In genomic region chr18:50268022-50268747, GRCh38 we compare ENCODE assay signal across 8 cellular contexts. TPM values are rescaled to one million over a fixed set of nuclear protein-coding genes. Genes with fewer than 3 reads are reported as not detected.
DNase-seq lines count a peak whose midpoint lies in the region; ATAC-seq lines count a peak whose summit lies in the region.

No MANE protein-coding gene starts in this region.

- no peaks in the 10 kb centered on the region for H3K27me3 ChIP-seq in CD4-positive, CD25-positive, alpha-beta regulatory T cell (ENCODE audit: control insufficient read depth, insufficient read depth, low read length)
- H3K27me3 ChIP-seq in endocrine pancreas (ENCODE audit: control insufficient read depth, insufficient read depth, low read length), result no peaks in the 10 kb centered on the region

- in situ Hi-C loops in G401 (cut with HindIII; ENCODE audit: low sequenced_read_pairs), result no loop called here

- ATAC-seq in CD4-positive, CD25-positive, alpha-beta regulatory T cell (ENCODE audit: low read depth in 2 of 2), result peak; percentile 67 to 70
- ATAC-seq in GM19395 (IDR thresholded peaks at IDR 0.05; ENCODE audit: unreplicated experiment), result peak; percentile 69
- ATAC-seq in HG03520 (IDR thresholded peaks at IDR 0.05; ENCODE audit: unreplicated experiment), result peak; percentile 72

- peaks cover 20% of the 10 kb centered on the region for H3K36me3 Mint-ChIP-seq in CD4-positive, CD25-positive, alpha-beta regulatory T cell
- peaks cover 43% of the 10 kb centered on the region for H3K36me3 Mint-ChIP-seq in activated CD4-positive, alpha-beta memory T cell treated with anti-CD3 and anti-CD28 coated beads, Interleukin-2, amount 10 ng/mL, durations not matched to agents 7 days and 5 days (ENCODE audit: low read depth)

- CTCF ChIA-PET in activated CD4-positive, alpha-beta memory T cell treated with anti-CD3 and anti-CD28 coated beads, Interleukin-2, amount 10 ng/mL, durations not matched to agents 7 days and 5 days (lab: Charles Lee), result interaction anchor here (0.6 to 7.4 kb wide), 10 partner anchors 11 to 654 kb away, joined by 3 to 66 read pairs (median 4); partner anchors contain the start of gene MBD1

- POLR2A ChIA-PET in activated CD4-positive, alpha-beta memory T cell treated with anti-CD3 and anti-CD28 coated beads, Interleukin-2, amount 10 ng/mL, durations not matched to agents 7 days and 5 days (lab: Charles Lee), result interaction anchor here (1.1 to 3.9 kb wide), 3 partner anchors 13 to 107 kb away, joined by 3 to 21 read pairs (median 3); partner anchors contain the start of genes MBD1 and SKA1

- H3K4me3 Mint-ChIP-seq in CD4-positive, CD25-positive, alpha-beta regulatory T cell, result peak overlapping the region; percentile 59 to 83 (median 76)
- peak overlapping the region; percentile 67 for H3K4me3 Mint-ChIP-seq in activated CD4-positive, alpha-beta memory T cell treated with anti-CD3 and anti-CD28 coated beads, Interleukin-2, amount 10 ng/mL, durations not matched to agents 7 days and 5 days

- no peaks in the 10 kb centered on the region for H3K9me3 Mint-ChIP-seq in CD4-positive, CD25-positive, alpha-beta regulatory T cell
- H3K9me3 Mint-ChIP-seq in activated CD4-positive, alpha-beta memory T cell treated with anti-CD3 and anti-CD28 coated beads, Interleukin-2, amount 10 ng/mL, durations not matched to agents 7 days and 5 days, result no peaks in the 10 kb centered on the region

- H3K27ac Mint-ChIP-seq in CD4-positive, CD25-positive, alpha-beta regulatory T cell, result peak overlapping the region in 2 of 3 donors; percentile 38 to 71
- peak overlapping the region; percentile 25 for H3K27ac Mint-ChIP-seq in activated CD4-positive, alpha-beta memory T cell treated with anti-CD3 and anti-CD28 coated beads, Interleukin-2, amount 10 ng/mL, durations not matched to agents 7 days and 5 days

- H3K9me3 ChIP-seq in CD4-positive, CD25-positive, alpha-beta regulatory T cell (ENCODE audit: control insufficient read depth in 2 of 2, low read length in 2 of 2), result no peaks in the 10 kb centered on the region
- no peaks in the 10 kb centered on the region for H3K9me3 ChIP-seq in endocrine pancreas (ENCODE audit: control insufficient read depth, low read length)

- peak overlapping the region; percentile 43 for H3K4me3 ChIP-seq in CD4-positive, CD25-positive, alpha-beta regulatory T cell (ENCODE audit: low read depth, low read length)
- peak overlapping the region; percentile 62 for H3K4me3 ChIP-seq in endocrine pancreas (ENCODE audit: control insufficient read depth, insufficient read depth, low read length)

- H3K4me1 ChIP-seq in CD4-positive, CD25-positive, alpha-beta regulatory T cell (ENCODE audit: control insufficient read depth, insufficient read depth, low read length, poor library complexity, severe bottlenecking), result peaks cover 26% of the 10 kb centered on the region
- H3K4me1 ChIP-seq in endocrine pancreas (ENCODE audit: control insufficient read depth, insufficient read depth, low read length), result peaks cover 6% of the 10 kb centered on the region

- peak overlapping the region; percentile 69 for H3K9ac ChIP-seq in endocrine pancreas (ENCODE audit: control insufficient read depth, insufficient read depth, low read length)

- peaks cover 38% of the 10 kb centered on the region for H3K36me3 ChIP-seq in CD4-positive, CD25-positive, alpha-beta regulatory T cell (ENCODE audit: control insufficient read depth, insufficient read depth, low read length)
- H3K36me3 ChIP-seq in endocrine pancreas (ENCODE audit: control insufficient read depth, insufficient read depth, low read length), result peaks cover 5% of the 10 kb centered on the region

- H3K27ac ChIP-seq in CD4-positive, CD25-positive, alpha-beta regulatory T cell (ENCODE audit: insufficient read depth, low read length, poor library complexity, severe bottlenecking), result peak overlapping the region; percentile 11

- peak; percentile 64 to 74 (median 67) for DNase-seq in CD4-positive, CD25-positive, alpha-beta regulatory T cell
- peak; percentile 79 for DNase-seq in activated CD4-positive, alpha-beta memory T cell treated with anti-CD3 and anti-CD28 coated beads, Interleukin-2, amount 10 ng/mL, durations not matched to agents 7 days and 5 days
- DNase-seq in midbrain (lab: John Stamatoyannopoulos, UW), result peak; percentile 60
- DNase-seq in stimulated activated CD8-positive, alpha-beta memory T cell treated with anti-CD3 and anti-CD28 coated beads, Interleukin-4, amount 100 ng/mL, for 1 hour (ENCODE audit: low read depth in 2 of 2, low spot score in 1 of 2), result peak; percentile 52 to 68
- DNase-seq in G401 (ENCODE audit: low spot score), result no peak

- no peaks in the 10 kb centered on the region for H3K27me3 Mint-ChIP-seq in CD4-positive, CD25-positive, alpha-beta regulatory T cell
- H3K27me3 Mint-ChIP-seq in activated CD4-positive, alpha-beta memory T cell treated with anti-CD3 and anti-CD28 coated beads, Interleukin-2, amount 10 ng/mL, durations not matched to agents 7 days and 5 days, result no peaks in the 10 kb centered on the region

- peaks cover 6 to 31% (median 20%) of the 10 kb centered on the region in 4 donors for H3K4me1 Mint-ChIP-seq in CD4-positive, CD25-positive, alpha-beta regulatory T cell
- peaks cover 31% of the 10 kb centered on the region for H3K4me1 Mint-ChIP-seq in activated CD4-positive, alpha-beta memory T cell treated with anti-CD3 and anti-CD28 coated beads, Interleukin-2, amount 10 ng/mL, durations not matched to agents 7 days and 5 days

RNA-seq across cellular contexts. Expression of gene CFAP53, which starts 1.9 kb away (rescaled TPM):
- total RNA-seq in CD4-positive, CD25-positive, alpha-beta regulatory T cell, result 0.35 TPM
- polyA plus RNA-seq in CD4-positive, CD25-positive, alpha-beta regulatory T cell, result under 1 TPM in 1 of 4 donors, not detected in 3; 0.27 TPM
- under 1 TPM; 0.50 to 0.83 TPM for total RNA-seq in activated CD4-positive, alpha-beta memory T cell treated with anti-CD3 and anti-CD28 coated beads, Interleukin-2, amount 10 ng/mL, durations not matched to agents 7 days and 5 days
- not detected in 2 replicates for total RNA-seq in G401 (2014; rRNA removed; shearing (Covaris generic))

RNA-seq across cellular contexts. Expression of gene MBD1, which starts 13.1 kb away (rescaled TPM):
- 94.4 TPM for total RNA-seq in CD4-positive, CD25-positive, alpha-beta regulatory T cell
- 10 to 100 TPM; 25.2 to 28.8 (median 28.1) TPM for polyA plus RNA-seq in CD4-positive, CD25-positive, alpha-beta regulatory T cell
- total RNA-seq in activated CD4-positive, alpha-beta memory T cell treated with anti-CD3 and anti-CD28 coated beads, Interleukin-2, amount 10 ng/mL, durations not matched to agents 7 days and 5 days, result 100 to 1,000 TPM; 103 to 106 TPM
- 48.2 and 49.7 TPM in 2 replicates for total RNA-seq in G401 (2014; rRNA removed; shearing (Covaris generic))

RNA-seq across cellular contexts. Expression of gene CXXC1, which starts 19.3 kb away (rescaled TPM):
- 141 TPM for total RNA-seq in CD4-positive, CD25-positive, alpha-beta regulatory T cell
- 10 to 100 TPM; 52.9 to 67.9 (median 62.8) TPM for polyA plus RNA-seq in CD4-positive, CD25-positive, alpha-beta regulatory T cell
- 100 to 1,000 TPM; 128 to 133 TPM for total RNA-seq in activated CD4-positive, alpha-beta memory T cell treated with anti-CD3 and anti-CD28 coated beads, Interleukin-2, amount 10 ng/mL, durations not matched to agents 7 days and 5 days
- 74.3 and 88.3 TPM in 2 replicates for total RNA-seq in G401 (2014; rRNA removed; shearing (Covaris generic))
